12 cellular contexts compared by ENCODE assay signal in the genomic region with DNA sequence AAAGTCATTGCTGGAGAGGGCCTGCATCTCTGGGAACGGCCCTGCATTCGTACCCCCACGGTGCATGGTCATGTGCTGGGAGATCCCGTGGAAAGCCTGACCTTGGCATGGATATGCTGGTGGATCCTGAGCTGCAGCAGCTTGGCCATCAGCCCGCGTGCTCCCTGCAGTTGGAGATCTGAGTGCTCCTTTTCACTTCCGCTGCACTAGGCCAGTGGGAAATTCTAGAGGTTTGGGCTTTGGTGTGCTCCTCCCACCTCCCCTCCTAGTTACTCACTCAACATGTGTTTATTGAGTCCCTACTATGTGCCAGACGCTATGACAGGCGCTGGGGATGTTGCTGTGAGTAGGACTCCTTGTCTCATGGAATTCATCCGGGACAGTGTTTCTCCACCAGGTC.
A peak's percentile ranks its signal among the peaks of the same experiment; 100 is the strongest.
DNase-seq lines count a peak whose midpoint lies in the region; ATAC-seq, FAIRE-seq and TF ChIP-seq lines count a peak whose summit lies in the region.
"Had no signal": no experiment of that assay in that cellular context is flagged by ENCODE, and none has a peak within 500 bp of the region (broad histone marks: within the 10 kb centered on the region; RNA-seq: fewer than 3 reads in every experiment).

No MANE protein-coding gene starts in this region.

- POLR2A ChIA-PET in activated CD4-positive, alpha-beta memory T cell treated with anti-CD3 and anti-CD28 coated beads for 36 hours (lab: Charles Lee), result interaction anchor here (0.6 to 1.5 kb wide), 3 partner anchors 46 to 761 kb away, joined by 4 to 14 read pairs (median 5); no protein-coding TSS in a partner anchor

- peaks cover 4% of the 10 kb centered on the region for H3K4me1 ChIP-seq in right cardiac atrium (ENCODE audit: control insufficient read depth, insufficient read depth, low read length)
- peaks cover 0 to 13% (median 0%) of the 10 kb centered on the region in 9 donors for H3K4me1 ChIP-seq in heart right ventricle
- peaks cover 0 to 3% of the 10 kb centered on the region in 2 donors for H3K4me1 ChIP-seq in kidney (ENCODE audit: control insufficient read depth in 1 of 2, insufficient read depth in 1 of 2, low read depth in 1 of 2, low read length in 2 of 2)
- H3K4me1 ChIP-seq: foreskin keratinocyte had no signal

- no peak for TF ChIP-seq CTCF in heart right ventricle (IDR thresholded peaks at IDR 0.05)
- TF ChIP-seq CTCF in type B pancreatic cell (conservative IDR thresholded peaks at IDR 0.05), result no peak
- TF ChIP-seq CTCF in kidney (IDR thresholded peaks at IDR 0.05; ENCODE audit: borderline replicate concordance, extremely low read depth, insufficient read depth), result no peak
- TF ChIP-seq CTCF in glutamatergic neuron (IDR thresholded peaks at IDR 0.05; ENCODE audit: partially characterized antibody, unreplicated experiment), result no peak

- intact Hi-C loops in right cardiac atrium (cut with DNase I), result no loop called here
- intact Hi-C loops in heart right ventricle (cut with DNase I), result loop anchor here in 2 of 10 donors (10.0 kb wide), 1 partner anchor 937 kb away; no protein-coding TSS in a partner anchor
- intact Hi-C loops in activated CD4-positive, alpha-beta memory T cell treated with anti-CD3 and anti-CD28 coated beads for 36 hours (cut with micrococcal nuclease), result no loop called here
- intact Hi-C loops in kidney (cut with DNase I), result no loop called here

- no peak overlapping the region for H3K4me3 ChIP-seq in right cardiac atrium (ENCODE audit: low read length)
- H3K4me3 ChIP-seq in heart right ventricle, result no peak overlapping the region
- no peak overlapping the region for H3K4me3 ChIP-seq in kidney (ENCODE audit: low read length in 2 of 2)
- H3K4me3 ChIP-seq: cardiac muscle cell had no signal

- no peaks in the 10 kb centered on the region for H3K9me3 Mint-ChIP-seq in activated CD4-positive, alpha-beta memory T cell treated with anti-CD3 and anti-CD28 coated beads for 36 hours
- H3K9me3 Mint-ChIP-seq in immature natural killer cell (no peaks in the 10 kb centered on the region), type B pancreatic cell (no peaks in the 10 kb centered on the region), glutamatergic neuron (ENCODE audit: unreplicated experiment) (no peaks in the 10 kb centered on the region)
- H3K9me3 Mint-ChIP-seq: HFFc6 had no signal

- peak in 1 of 2 donors; percentile 13 for ATAC-seq in right cardiac atrium
- ATAC-seq in heart right ventricle, result no peak
- ATAC-seq: foreskin keratinocyte had no signal

- no peaks in the 10 kb centered on the region for H3K36me3 Mint-ChIP-seq in activated CD4-positive, alpha-beta memory T cell treated with anti-CD3 and anti-CD28 coated beads for 36 hours
- H3K36me3 Mint-ChIP-seq in immature natural killer cell (no peaks in the 10 kb centered on the region), type B pancreatic cell (no peaks in the 10 kb centered on the region), glutamatergic neuron (ENCODE audit: unreplicated experiment) (no peaks in the 10 kb centered on the region)

- peak overlapping the region; percentile 93 for H3K27ac Mint-ChIP-seq in activated CD4-positive, alpha-beta memory T cell treated with anti-CD3 and anti-CD28 coated beads for 36 hours
- peak overlapping the region; percentile 53 to 82 (median 70) for H3K27ac Mint-ChIP-seq in immature natural killer cell
- H3K27ac Mint-ChIP-seq in type B pancreatic cell, result no peak overlapping the region
- no peak overlapping the region for H3K27ac Mint-ChIP-seq in glutamatergic neuron (ENCODE audit: unreplicated experiment)
- H3K27ac Mint-ChIP-seq: HFFc6 had no signal

- H3K27ac ChIP-seq in right cardiac atrium (ENCODE audit: low read length) (no peak overlapping the region), heart right ventricle (no peak overlapping the region), kidney (ENCODE audit: low read depth in 2 of 2, low read length in 2 of 2) (no peak overlapping the region)
- H3K27ac ChIP-seq: cardiac muscle cell, foreskin keratinocyte, HL-60 had no signal

- FAIRE-seq in kidney (lab: Jason Lieb, UNC), result no peak

- CTCF ChIA-PET in activated CD4-positive, alpha-beta memory T cell treated with anti-CD3 and anti-CD28 coated beads for 36 hours (lab: Charles Lee), result interaction anchor here (0.6 to 5.5 kb wide), 6 partner anchors 30 to 936 kb away, joined by 3 to 74 read pairs (median 4); no protein-coding TSS in a partner anchor

- H3K9ac ChIP-seq in kidney (ENCODE audit: low read length in 2 of 2), result no peak overlapping the region

- H3K4me1 Mint-ChIP-seq in activated CD4-positive, alpha-beta memory T cell treated with anti-CD3 and anti-CD28 coated beads for 36 hours (ENCODE audit: low read depth), result peaks cover 39% of the 10 kb centered on the region
- H3K4me1 Mint-ChIP-seq in immature natural killer cell (peaks cover 31 to 32% of the 10 kb centered on the region in 2 donors), type B pancreatic cell (ENCODE audit: unreplicated experiment) (peaks cover 38% of the 10 kb centered on the region), glutamatergic neuron (ENCODE audit: low read depth, unreplicated experiment) (no peaks in the 10 kb centered on the region)

- H3K27me3 ChIP-seq in right cardiac atrium (ENCODE audit: control insufficient read depth, insufficient read depth) (no peaks in the 10 kb centered on the region), heart right ventricle (peaks cover 0 to 42% (median 30%) of the 10 kb centered on the region in 7 donors)
- H3K27me3 ChIP-seq: cardiac muscle cell had no signal

- H3K4me3 Mint-ChIP-seq in activated CD4-positive, alpha-beta memory T cell treated with anti-CD3 and anti-CD28 coated beads for 36 hours, result peak overlapping the region; percentile 38
- peak overlapping the region; percentile 72 to 89 (median 84) for H3K4me3 Mint-ChIP-seq in immature natural killer cell
- H3K4me3 Mint-ChIP-seq in type B pancreatic cell, result peak overlapping the region; percentile 2
- H3K4me3 Mint-ChIP-seq in glutamatergic neuron (ENCODE audit: unreplicated experiment), result no peak overlapping the region
- H3K4me3 Mint-ChIP-seq: HFFc6 had no signal

- peaks cover 15% of the 10 kb centered on the region for H3K27me3 Mint-ChIP-seq in activated CD4-positive, alpha-beta memory T cell treated with anti-CD3 and anti-CD28 coated beads for 36 hours
- peaks cover 2 to 10% (median 2%) of the 10 kb centered on the region in 3 donors for H3K27me3 Mint-ChIP-seq in immature natural killer cell (ENCODE audit: low read depth in 3 of 3)
- H3K27me3 Mint-ChIP-seq in type B pancreatic cell, result no peaks in the 10 kb centered on the region
- peaks cover 2% of the 10 kb centered on the region for H3K27me3 Mint-ChIP-seq in glutamatergic neuron (ENCODE audit: unreplicated experiment)

- no peaks in the 10 kb centered on the region for H3K9me3 ChIP-seq in right cardiac atrium (ENCODE audit: control insufficient read depth, low read length)
- H3K9me3 ChIP-seq in heart right ventricle, result no peaks in the 10 kb centered on the region
- H3K9me3 ChIP-seq in kidney (ENCODE audit: control insufficient read depth in 1 of 2, low read length in 2 of 2), result no peaks in the 10 kb centered on the region

- 53% methylated on average over 10 of the region's 10 CpGs for WGBS in right cardiac atrium
- 66 to 79% methylated on average over 10 of the region's 10 CpGs for WGBS in heart right ventricle, 2 donors

- DNase-seq in right cardiac atrium (peak in 2 of 3 donors; percentile 55 to 68), heart right ventricle (no peak), immature natural killer cell (no peak), type B pancreatic cell (ENCODE audit: extremely low spot score, unreplicated experiment) (no peak), kidney (no peak), epidermal melanocyte (ENCODE audit: insufficient read length, low spot score) (no peak), glutamatergic neuron (no peak)
- no peak for DNase-seq in activated CD4-positive, alpha-beta memory T cell treated with anti-CD3 and anti-CD28 coated beads for 36 hours

- H3K36me3 ChIP-seq in heart right ventricle (no peaks in the 10 kb centered on the region), kidney (ENCODE audit: control insufficient read depth in 1 of 2, insufficient read depth in 2 of 2, low read length in 2 of 2) (no peaks in the 10 kb centered on the region)
- H3K36me3 ChIP-seq: cardiac muscle cell had no signal

Comparison
In these comparisons a context has a peak if more than half of its experiments do, and no peak if none do; other contexts are left out.
1. DNase-seq: peak in right cardiac atrium (2 of 3); none in heart right ventricle (0 of 2), activated CD4-positive, alpha-beta memory T cell treated with anti-CD3 and anti-CD28 coated beads for 36 hours (single experiment), immature natural killer cell (0 of 3), type B pancreatic cell (single experiment), kidney (single experiment), epidermal melanocyte (single experiment) and glutamatergic neuron (single experiment).
2. H3K27ac Mint-ChIP-seq: peak in activated CD4-positive, alpha-beta memory T cell treated with anti-CD3 and anti-CD28 coated beads for 36 hours (single experiment) and immature natural killer cell (6 of 6); none in type B pancreatic cell (single experiment) and glutamatergic neuron (single experiment).